Comparison of ENCODE assay signal across 8 cellular contexts in genomic region chr16:88681084-88681680, GRCh38. TPM values are rescaled to one million over a fixed set of nuclear protein-coding genes. Genes with fewer than 3 reads are reported as not detected.
A peak's percentile ranks its signal among the peaks of the same experiment; 100 is the strongest.
DNase-seq lines count a peak whose midpoint lies in the region; ATAC-seq and TF ChIP-seq lines count a peak whose summit lies in the region.

No MANE protein-coding gene starts in this region.

- no peaks in the 10 kb centered on the region for H3F3A ChIP-seq in smooth muscle cell (ENCODE audit: low read depth)

- H3K4me1 Mint-ChIP-seq in activated naive CD8-positive, alpha-beta T cell (ENCODE audit: low read depth), result peaks cover 38% of the 10 kb centered on the region

- H3K27me3 Mint-ChIP-seq in activated naive CD8-positive, alpha-beta T cell, result no peaks in the 10 kb centered on the region

- H3K9me3 Mint-ChIP-seq in activated naive CD8-positive, alpha-beta T cell (ENCODE audit: low read depth), result no peaks in the 10 kb centered on the region

- H3K4me1 ChIP-seq in lower lobe of right lung (peaks cover 37% of the 10 kb centered on the region), smooth muscle cell (ENCODE audit: low read depth) (peaks cover 9% of the 10 kb centered on the region)

- DNase-seq in DMS 273 (lab: John Stamatoyannopoulos, UW; ENCODE audit: unreplicated experiment) (peak; percentile 51), DMS 273 treated with DMSO at 0.1 percent for 48 hours (lab: John Stamatoyannopoulos, UW) (no peak), lower lobe of right lung (peak; percentile 61), smooth muscle cell (lab: John Stamatoyannopoulos, UW; ENCODE audit: unreplicated experiment) (no peak), posterior cingulate gyrus (no peak), NCI-H1930 (lab: John Stamatoyannopoulos, UW) (no peak)

- H3K4me3 Mint-ChIP-seq in activated naive CD8-positive, alpha-beta T cell, result peak overlapping the region; percentile 73

- H3K9ac ChIP-seq in smooth muscle cell (ENCODE audit: low read depth), result no peak overlapping the region

- H3K4me3 ChIP-seq in lower lobe of right lung (no peak overlapping the region), smooth muscle cell (no peak overlapping the region)

- peak; percentile 34 to 41 for ATAC-seq in lower lobe of right lung

- peak overlapping the region; percentile 95 for H3K27ac Mint-ChIP-seq in activated naive CD8-positive, alpha-beta T cell

- peaks cover 46% of the 10 kb centered on the region for H3K27me3 ChIP-seq in lower lobe of right lung (ENCODE audit: low read depth)
- peaks cover 26% of the 10 kb centered on the region for H3K27me3 ChIP-seq in smooth muscle cell (ENCODE audit: low read depth)

- peak; percentile 55 for TF ChIP-seq CTCF in LNCAP (IDR thresholded peaks at IDR 0.05)
- TF ChIP-seq CTCF in lower lobe of right lung (IDR thresholded peaks at IDR 0.05), result peak; percentile 35
- TF ChIP-seq CTCF in smooth muscle cell (IDR thresholded peaks at IDR 0.05; ENCODE audit: borderline replicate concordance, insufficient read depth, poor library complexity, severe bottlenecking), result no peak

- H3K36me3 ChIP-seq in lower lobe of right lung (peaks cover 13% of the 10 kb centered on the region), smooth muscle cell (ENCODE audit: low read depth) (no peaks in the 10 kb centered on the region)

- H4K20me1 ChIP-seq in smooth muscle cell (ENCODE audit: low read depth), result no peaks in the 10 kb centered on the region

- no peak overlapping the region for H3K4me2 ChIP-seq in smooth muscle cell

- H3K27ac ChIP-seq in lower lobe of right lung (peak overlapping the region; percentile 59), smooth muscle cell (ENCODE audit: low read depth) (no peak overlapping the region)

- whole genome bisulfite sequencing in smooth muscle cell (ENCODE audit: low lambda C conversion rate), result 82% methylated on average over 29 of the region's 31 CpGs

- no peaks in the 10 kb centered on the region for H3K79me2 ChIP-seq in smooth muscle cell (ENCODE audit: low read depth)

- no peaks in the 10 kb centered on the region for H3K36me3 Mint-ChIP-seq in activated naive CD8-positive, alpha-beta T cell

- no peak overlapping the region for H2AFZ ChIP-seq in smooth muscle cell (ENCODE audit: low read depth)

- H3K9me3 ChIP-seq in lower lobe of right lung (no peaks in the 10 kb centered on the region), smooth muscle cell (replicated peaks; ENCODE audit: low read depth) (no peaks in the 10 kb centered on the region)

- intact Hi-C loops in lower lobe of right lung (cut with DNase I), result no loop called here
- intact Hi-C loops in posterior cingulate gyrus (cut with DNase I), result no loop called here

RNA-seq across cellular contexts. Expression of gene SNAI3, which starts 5.1 kb away (rescaled TPM):
- total RNA-seq in lower lobe of right lung, result 6.1 TPM
- 0.22 and 0.81 TPM in 2 replicates for total RNA-seq in smooth muscle cell
- 1.4 and 3.3 TPM in 2 replicates for polyA plus RNA-seq in smooth muscle cell

RNA-seq across cellular contexts. Expression of gene MVD, which starts 18.3 kb away (rescaled TPM):
- total RNA-seq in lower lobe of right lung (71.8 TPM), smooth muscle cell (25.7 and 46.1 TPM in 2 replicates)
- 85.9 and 113 TPM in 2 replicates for polyA plus RNA-seq in smooth muscle cell

RNA-seq across cellular contexts. Expression of gene RNF166, which starts 25.0 kb away (rescaled TPM):
- total RNA-seq in lower lobe of right lung, result 61.9 TPM
- total RNA-seq in smooth muscle cell, result 6.5 and 10.1 TPM in 2 replicates
- 16.2 and 17.3 TPM in 2 replicates for polyA plus RNA-seq in smooth muscle cell

RNA-seq across cellular contexts. Expression of gene CTU2, which starts 25.1 kb away (rescaled TPM):
- total RNA-seq in lower lobe of right lung (14.5 TPM), smooth muscle cell (5.8 and 6.6 TPM in 2 replicates)
- 16.4 and 21.3 TPM in 2 replicates for polyA plus RNA-seq in smooth muscle cell

RNA-seq across cellular contexts. Expression of gene CYBA, which starts 30.3 kb away (rescaled TPM):
- 371 TPM for total RNA-seq in lower lobe of right lung
- total RNA-seq in smooth muscle cell, result 158 and 181 TPM in 2 replicates
- polyA plus RNA-seq in smooth muscle cell, result 388 and 490 TPM in 2 replicates

Comparison
In these comparisons a context has a peak if more than half of its experiments do, and no peak if none do; other contexts are left out.
1. DNase-seq: peak in DMS 273 (single experiment) and lower lobe of right lung (single experiment); none in DMS 273 treated with DMSO at 0.1 percent for 48 hours (single experiment), smooth muscle cell (single experiment), posterior cingulate gyrus (0 of 10) and NCI-H1930 (0 of 2).